ENCODE assay signal across 32 cellular contexts in the genomic region with DNA sequence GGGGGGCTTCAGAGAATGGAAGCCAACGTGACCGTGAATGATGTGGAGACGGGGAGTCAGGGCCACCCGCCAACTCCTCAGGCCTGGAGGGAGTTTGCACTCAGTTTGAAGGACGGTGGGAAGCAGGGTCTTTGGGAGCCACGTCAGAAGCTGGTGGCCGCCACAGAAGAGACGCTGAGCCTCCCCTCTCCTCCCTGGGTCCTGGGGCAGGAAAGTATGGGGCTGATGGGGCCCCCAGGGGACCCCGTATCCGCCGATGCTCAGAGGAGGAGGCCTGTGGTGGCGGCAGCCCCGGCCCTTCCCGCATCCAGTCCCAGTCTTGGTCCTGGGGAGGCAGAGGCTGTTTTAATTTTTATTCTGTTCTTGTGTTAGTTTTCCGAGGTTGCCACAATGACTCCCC.
"Had no signal": no experiment of that assay in that cellular context is flagged by ENCODE, and none has a peak within 500 bp of the region (broad histone marks: within the 10 kb centered on the region; RNA-seq: fewer than 3 reads in every experiment).

No MANE protein-coding gene starts in this region.

- H3K27ac ChIP-seq: ascending aorta, breast epithelium, cardiac muscle cell, colonic mucosa, dorsolateral prefrontal cortex, esophagus squamous epithelium, gastroesophageal sphincter, WERI-Rb-1 had no signal

- H3K36me3 ChIP-seq: ascending aorta, breast epithelium, cardiac muscle cell, colonic mucosa, esophagus squamous epithelium, gastroesophageal sphincter, WERI-Rb-1 had no signal

- H3K27ac Mint-ChIP-seq: activated B cell treated with CpG ODN at 0.5 μM for 24 hours; activated CD8-positive, alpha-beta T cell treated with anti-CD3 and anti-CD28 coated beads for 36 hours; activated naive CD4-positive, alpha-beta T cell treated with anti-CD3 and anti-CD28 coated beads, Interleukin-2, amount 10 ng/mL, durations not matched to agents 7 days and 5 days; activated naive CD4-positive, alpha-beta T cell treated with anti-CD3 and anti-CD28 coated beads, Interleukin-2, amount 50 U/mL, for 72 hours; activated naive CD8-positive, alpha-beta T cell treated with anti-CD3 and anti-CD28 coated beads, Interleukin-2, amount 10 ng/mL, durations not matched to agents 7 days and 5 days; activated T-helper 1 cell treated with anti-CD3 and anti-CD28 coated beads, Interleukin-12 subunit alpha, Interleukin-12 subunit beta, Interleukin-2, Interleukin-4 antibody, amounts not matched to agents 30 ng/mL and 10 ng/mL and 1 ng/mL, durations not matched to agents 14 hours and 24 hours and 36 hours; activated T-helper 2 cell treated with anti-CD3 and anti-CD28 coated beads, Interferon-gamma antibody, Interleukin-2, Interleukin-4, amounts not matched to agents 10 μg/mL and 5 μg/mL and 100 μg/mL, durations not matched to agents 14 hours and 24 hours and 36 hours; brain; dendritic cell treated with granulocyte-macrophage colony-stimulating factor and Interleukin-4, amounts not matched to agents 40 ng/mL and 50 ng/mL, for 4 days; T-helper 17 cell; T-helper 2 cell treated with Interferon-gamma antibody and Interleukin-4, amounts not matched to agents 5 μg/mL and 100 μg/mL, for 36 hours had no signal

- H3K4me3 Mint-ChIP-seq: activated B cell treated with CpG ODN at 0.5 μM for 24 hours; activated CD8-positive, alpha-beta T cell treated with anti-CD3 and anti-CD28 coated beads for 36 hours; activated naive CD4-positive, alpha-beta T cell treated with anti-CD3 and anti-CD28 coated beads, Interleukin-2, amount 10 ng/mL, durations not matched to agents 7 days and 5 days; activated naive CD8-positive, alpha-beta T cell treated with anti-CD3 and anti-CD28 coated beads, Interleukin-2, amount 10 ng/mL, durations not matched to agents 7 days and 5 days; activated T-helper 1 cell treated with anti-CD3 and anti-CD28 coated beads, Interleukin-12 subunit alpha, Interleukin-12 subunit beta, Interleukin-2, Interleukin-4 antibody, amounts not matched to agents 30 ng/mL and 10 ng/mL and 1 ng/mL, durations not matched to agents 14 hours and 24 hours and 36 hours; brain; dendritic cell treated with granulocyte-macrophage colony-stimulating factor and Interleukin-4, amounts not matched to agents 40 ng/mL and 50 ng/mL, for 4 days; T-helper 17 cell; T-helper 2 cell treated with Interferon-gamma antibody and Interleukin-4, amounts not matched to agents 5 μg/mL and 100 μg/mL, for 36 hours had no signal

- DNase-seq: activated B cell treated with CpG ODN at 0.5 μM for 24 hours; activated CD4-positive, alpha-beta T cell treated with anti-CD3 and anti-CD28 coated beads for 48 hours; activated CD4-positive, alpha-beta T cell treated with anti-CD3 and anti-CD28 coated beads, Interleukin-2, amount 50 U/mL, for 1 hour; activated CD4-positive, alpha-beta T cell treated with anti-CD3 and anti-CD28 coated beads, Interleukin-2, amount 50 U/mL, for 48 hours; activated CD8-positive, alpha-beta memory T cell treated with anti-CD3 and anti-CD28 coated beads for 24 hours; activated CD8-positive, alpha-beta T cell treated with anti-CD3 and anti-CD28 coated beads for 36 hours; activated effector memory CD4-positive, alpha-beta T cell treated with anti-CD3 and anti-CD28 coated beads, Interleukin-2, amount 50 U/mL, for 16 hours; activated naive CD4-positive, alpha-beta T cell treated with anti-CD3 and anti-CD28 coated beads, Interleukin-2, amount 10 ng/mL, durations not matched to agents 7 days and 5 days; activated naive CD8-positive, alpha-beta T cell treated with anti-CD3 and anti-CD28 coated beads, Interleukin-2, amount 10 ng/mL, durations not matched to agents 7 days and 5 days; activated T-cell treated with anti-CD3 and anti-CD28 coated beads, Interleukin-2, amount 50 U/mL, for 48 hours; central memory CD4-positive, alpha-beta T cell; cerebellar nuclear complex; colonic mucosa; dorsolateral prefrontal cortex; effector memory CD4-positive, alpha-beta T cell; esophagus squamous epithelium; foreskin melanocyte; T-helper 1 cell; T-helper 17 cell; T1000; WERI-Rb-1 had no signal

- H3K27me3 ChIP-seq: ascending aorta, cardiac muscle cell, colonic mucosa had no signal

- H3K36me3 Mint-ChIP-seq: activated naive CD4-positive, alpha-beta T cell treated with anti-CD3 and anti-CD28 coated beads, Interleukin-2, amount 10 ng/mL, durations not matched to agents 7 days and 5 days; activated naive CD4-positive, alpha-beta T cell treated with anti-CD3 and anti-CD28 coated beads, Interleukin-2, amount 50 U/mL, for 72 hours; activated naive CD8-positive, alpha-beta T cell treated with anti-CD3 and anti-CD28 coated beads, Interleukin-2, amount 10 ng/mL, durations not matched to agents 7 days and 5 days; brain had no signal

- H3K4me3 ChIP-seq: ascending aorta, breast epithelium, cardiac muscle cell, colonic mucosa, dorsolateral prefrontal cortex, esophagus squamous epithelium, gastroesophageal sphincter had no signal

- H3K27me3 Mint-ChIP-seq: activated CD8-positive, alpha-beta T cell treated with anti-CD3 and anti-CD28 coated beads for 36 hours; activated naive CD4-positive, alpha-beta T cell treated with anti-CD3 and anti-CD28 coated beads, Interleukin-2, amount 10 ng/mL, durations not matched to agents 7 days and 5 days; activated naive CD8-positive, alpha-beta T cell treated with anti-CD3 and anti-CD28 coated beads, Interleukin-2, amount 10 ng/mL, durations not matched to agents 7 days and 5 days; dendritic cell treated with granulocyte-macrophage colony-stimulating factor and Interleukin-4, amounts not matched to agents 40 ng/mL and 50 ng/mL, for 4 days had no signal

- H3K9me3 Mint-ChIP-seq: T-helper 2 cell treated with Interferon-gamma antibody and Interleukin-4, amounts not matched to agents 5 μg/mL and 100 μg/mL, for 36 hours had no signal

- H3K9me3 ChIP-seq: ascending aorta, colonic mucosa had no signal

- H3K4me1 ChIP-seq: ascending aorta, breast epithelium, colonic mucosa, gastroesophageal sphincter had no signal

- H3K4me1 Mint-ChIP-seq: activated B cell treated with CpG ODN at 0.5 μM for 24 hours; activated naive CD4-positive, alpha-beta T cell treated with anti-CD3 and anti-CD28 coated beads, Interleukin-2, amount 10 ng/mL, durations not matched to agents 7 days and 5 days; activated naive CD8-positive, alpha-beta T cell treated with anti-CD3 and anti-CD28 coated beads, Interleukin-2, amount 10 ng/mL, durations not matched to agents 7 days and 5 days; T-helper 17 cell had no signal

- ATAC-seq: activated CD4-positive, CD25-positive, alpha-beta regulatory T cell treated with anti-CD3 and anti-CD28 coated beads, Interleukin-2, amount 50 U/mL, for 24 hours; activated CD8-positive, alpha-beta T cell treated with anti-CD3 and anti-CD28 coated beads for 36 hours; activated naive CD4-positive, alpha-beta T cell treated with anti-CD3 and anti-CD28 coated beads, Interleukin-2, amount 50 U/mL, for 72 hours; gastroesophageal sphincter; T-helper 17 cell had no signal
